ENCODE assay signal across 19 cellular contexts in genomic region chr13:39283062-39283461, GRCh38.
DNase-seq lines count a peak whose midpoint lies in the region; ATAC-seq and TF ChIP-seq lines count a peak whose summit lies in the region.
"Had no signal": no experiment of that assay in that cellular context is flagged by ENCODE, and none has a peak within 500 bp of the region (broad histone marks: within the 10 kb centered on the region; RNA-seq: fewer than 3 reads in every experiment).

No MANE protein-coding gene starts in this region.

- CTCF ChIA-PET in activated CD8-positive, alpha-beta T cell treated with anti-CD3 and anti-CD28 coated beads for 36 hours (lab: Charles Lee), result no interaction called here

- H3K27me3 Mint-ChIP-seq in chondrocyte (ENCODE audit: low read depth), result no peaks in the 10 kb centered on the region
- H3K27me3 Mint-ChIP-seq in immature natural killer cell (ENCODE audit: low read depth in 3 of 3), result peaks cover 0 to 6% (median 5%) of the 10 kb centered on the region in 3 donors
- peaks cover 13% of the 10 kb centered on the region for H3K27me3 Mint-ChIP-seq in activated CD8-positive, alpha-beta T cell treated with anti-CD3 and anti-CD28 coated beads for 36 hours

- TF ChIP-seq CTCF in chondrocyte (IDR thresholded peaks at IDR 0.05), result no peak
- TF ChIP-seq CTCF in activated CD8-positive, alpha-beta T cell treated with anti-CD3 and anti-CD28 coated beads for 36 hours (IDR thresholded peaks at IDR 0.05), result no peak

- peaks cover 5% of the 10 kb centered on the region for H3K36me3 Mint-ChIP-seq in chondrocyte (ENCODE audit: low read depth)
- no peaks in the 10 kb centered on the region for H3K36me3 Mint-ChIP-seq in immature natural killer cell
- no peaks in the 10 kb centered on the region for H3K36me3 Mint-ChIP-seq in activated CD8-positive, alpha-beta T cell treated with anti-CD3 and anti-CD28 coated beads for 36 hours (ENCODE audit: low read depth)
- H3K36me3 Mint-ChIP-seq: stimulated activated memory B cell treated with anti-CD40 and anti-IgM and Interleukin-4, amounts not matched to agents 10 μg/mL and 1 μg/mL and 100 μg/mL, for 72 hours had no signal

- ATAC-seq in GM19025 (IDR thresholded peaks at IDR 0.05; ENCODE audit: low read depth, unreplicated experiment) (peak; percentile 10), HG02943 (IDR thresholded peaks at IDR 0.05; ENCODE audit: low read depth, unreplicated experiment) (peak; percentile 54)
- no peak for ATAC-seq in activated CD8-positive, alpha-beta T cell treated with anti-CD3 and anti-CD28 coated beads for 36 hours
- ATAC-seq: heart right ventricle, PC-3 had no signal

- no peak overlapping the region for H3K4me3 Mint-ChIP-seq in chondrocyte (ENCODE audit: unreplicated experiment)
- H3K4me3 Mint-ChIP-seq in immature natural killer cell, result no peak overlapping the region
- no peak overlapping the region for H3K4me3 Mint-ChIP-seq in activated CD8-positive, alpha-beta T cell treated with anti-CD3 and anti-CD28 coated beads for 36 hours
- H3K4me3 Mint-ChIP-seq: activated T-cell treated with anti-CD3 and anti-CD28 coated beads, Interleukin-2, amount 50 U/mL, for 24 hours; stimulated activated memory B cell treated with anti-CD40 and anti-IgM and Interleukin-4, amounts not matched to agents 10 μg/mL and 1 μg/mL and 100 μg/mL, for 72 hours had no signal

- H3K4me1 Mint-ChIP-seq in chondrocyte (ENCODE audit: low read depth) (peaks cover 25% of the 10 kb centered on the region), immature natural killer cell (no peaks in the 10 kb centered on the region)
- H3K4me1 Mint-ChIP-seq in activated CD8-positive, alpha-beta T cell treated with anti-CD3 and anti-CD28 coated beads for 36 hours (ENCODE audit: low read depth), result no peaks in the 10 kb centered on the region
- H3K4me1 Mint-ChIP-seq: CD4-positive, alpha-beta memory T cell had no signal

- peak overlapping the region; percentile 50 for H3K27ac Mint-ChIP-seq in chondrocyte (ENCODE audit: unreplicated experiment)
- no peak overlapping the region for H3K27ac Mint-ChIP-seq in immature natural killer cell
- no peak overlapping the region for H3K27ac Mint-ChIP-seq in activated CD8-positive, alpha-beta T cell treated with anti-CD3 and anti-CD28 coated beads for 36 hours
- H3K27ac Mint-ChIP-seq: activated T-cell treated with anti-CD3 and anti-CD28 coated beads, Interleukin-2, amount 50 U/mL, for 24 hours; CD4-positive, alpha-beta memory T cell; stimulated activated memory B cell treated with anti-CD40 and anti-IgM and Interleukin-4, amounts not matched to agents 10 μg/mL and 1 μg/mL and 100 μg/mL, for 72 hours had no signal

- POLR2A ChIA-PET in activated CD8-positive, alpha-beta T cell treated with anti-CD3 and anti-CD28 coated beads for 36 hours (lab: Charles Lee), result no interaction called here

- peaks cover 14% of the 10 kb centered on the region for H3K9me3 Mint-ChIP-seq in chondrocyte (ENCODE audit: low read depth)
- peaks cover 9 to 21% (median 15%) of the 10 kb centered on the region in 6 donors for H3K9me3 Mint-ChIP-seq in immature natural killer cell
- H3K9me3 Mint-ChIP-seq in activated CD8-positive, alpha-beta T cell treated with anti-CD3 and anti-CD28 coated beads for 36 hours, result peaks cover 7% of the 10 kb centered on the region

- DNase-seq in COLO668 (lab: John Stamatoyannopoulos, UW; ENCODE audit: unreplicated experiment), result peak; percentile 48
- no peak for DNase-seq in chondrocyte (ENCODE audit: low spot score)
- no peak for DNase-seq in activated CD4-positive, alpha-beta T cell treated with anti-CD3 and anti-CD28 coated beads for 4 hours
- no peak for DNase-seq in immature natural killer cell
- DNase-seq in activated CD8-positive, alpha-beta T cell treated with anti-CD3 and anti-CD28 coated beads for 36 hours, result no peak
- no peak for DNase-seq in COLO829 (ENCODE audit: low spot score)
- DNase-seq: activated CD4-positive, alpha-beta T cell treated with anti-CD3 and anti-CD28 coated beads, Interleukin-2, amount 50 U/mL, for 1 hour; activated T-cell treated with anti-CD3 and anti-CD28 coated beads, Interleukin-2, amount 50 U/mL, for 24 hours; CD4-positive, alpha-beta memory T cell; effector CD4-positive, alpha-beta T cell; H7; heart right ventricle; kidney glomerular epithelial cell; PC-3; small intestine; transverse colon had no signal

- intact Hi-C loops in activated CD8-positive, alpha-beta T cell treated with anti-CD3 and anti-CD28 coated beads for 36 hours (cut with micrococcal nuclease), result no loop called here
